ENCODE assay signal across 9 cellular contexts in genomic region chr13:21033866-21034601, GRCh38. TPM values are rescaled to one million over a fixed set of nuclear protein-coding genes. Genes with fewer than 3 reads are reported as not detected.
DNase-seq lines count a peak whose midpoint lies in the region; ATAC-seq and TF ChIP-seq lines count a peak whose summit lies in the region.
"Had no signal": no experiment of that assay in that cellular context is flagged by ENCODE, and none has a peak within 500 bp of the region (broad histone marks: within the 10 kb centered on the region; RNA-seq: fewer than 3 reads in every experiment).

No MANE protein-coding gene starts in this region.

- H3K4me3 ChIP-seq in breast epithelium = peak overlapping the region in 1 of 3 donors; percentile 17
- no peak overlapping the region for H3K4me3 ChIP-seq in left lung
- H3K4me3 ChIP-seq in tibial artery = no peak overlapping the region

- DNase-seq in HK-2 (ENCODE audit: unreplicated experiment) = peak; percentile 54
- peak in 1 of 2 donors; percentile 86 for DNase-seq in breast epithelium (ENCODE audit: low spot score in 2 of 2)
- DNase-seq in left lung = no peak
- DNase-seq in tibial artery = peak in 1 of 2 donors; percentile 29
- DNase-seq in NCI-H774 (lab: John Stamatoyannopoulos, UW) = no peak
- no peak for DNase-seq in NCI-H187 treated with DMSO at 0.1 percent for 48 hours (lab: John Stamatoyannopoulos, UW)
- DNase-seq in GM20000 (ENCODE audit: low spot score) = no peak
- DNase-seq: GOT3 had no signal

- TF ChIP-seq CTCF in breast epithelium (IDR thresholded peaks at IDR 0.05) = no peak
- TF ChIP-seq CTCF in left lung (IDR thresholded peaks at IDR 0.05) = no peak
- TF ChIP-seq CTCF in tibial artery (IDR thresholded peaks at IDR 0.05) = no peak
- TF ChIP-seq CTCF in GM20000 (IDR thresholded peaks at IDR 0.05; ENCODE audit: extremely low read depth, missing control alignments) = no peak

- no peaks in the 10 kb centered on the region for H3K27me3 ChIP-seq in breast epithelium
- no peaks in the 10 kb centered on the region for H3K27me3 ChIP-seq in left lung
- no peaks in the 10 kb centered on the region for H3K27me3 ChIP-seq in tibial artery

- H3K4me1 ChIP-seq in breast epithelium (peaks cover 9 to 16% of the 10 kb centered on the region in 2 donors), left lung (peaks cover 37 to 71% of the 10 kb centered on the region in 2 donors), tibial artery (peaks cover 9 to 66% (median 43%) of the 10 kb centered on the region in 4 donors)

- TF ChIP-seq POLR2A in breast epithelium (IDR thresholded peaks at IDR 0.05) = no peak

- H3K27ac ChIP-seq in breast epithelium (peak overlapping the region; percentile 66 to 87), left lung (peak overlapping the region; percentile 71 to 80), tibial artery (peak overlapping the region; percentile 77 to 87)

- H3K9me3 ChIP-seq in breast epithelium = no peaks in the 10 kb centered on the region
- no peaks in the 10 kb centered on the region for H3K9me3 ChIP-seq in left lung
- H3K9me3 ChIP-seq in tibial artery = no peaks in the 10 kb centered on the region

- intact Hi-C loops in breast epithelium (cut with DNase I; ENCODE audit: low total_unique reads) = no loop called here
- intact Hi-C loops in left lung (cut with DNase I) = no loop called here
- intact Hi-C loops in tibial artery (cut with DNase I; ENCODE audit: low total_unique reads) = no loop called here

- peak; percentile 84 for ATAC-seq in left lung
- ATAC-seq in GM19351 (IDR thresholded peaks at IDR 0.05; ENCODE audit: unreplicated experiment) = no peak

- H3K36me3 ChIP-seq in breast epithelium (no peaks in the 10 kb centered on the region), left lung (no peaks in the 10 kb centered on the region), tibial artery (no peaks in the 10 kb centered on the region)

RNA-seq across cellular contexts. Expression of gene LATS2, which starts 27.4 kb away (rescaled TPM):
- total RNA-seq in breast epithelium = 10 to 100 TPM; 15.1 to 35.2 (median 21.6) TPM
- 10 to 100 TPM; 30.7 to 31.9 TPM for total RNA-seq in left lung
